17 cellular contexts compared by ENCODE assay signal in the genomic region with DNA sequence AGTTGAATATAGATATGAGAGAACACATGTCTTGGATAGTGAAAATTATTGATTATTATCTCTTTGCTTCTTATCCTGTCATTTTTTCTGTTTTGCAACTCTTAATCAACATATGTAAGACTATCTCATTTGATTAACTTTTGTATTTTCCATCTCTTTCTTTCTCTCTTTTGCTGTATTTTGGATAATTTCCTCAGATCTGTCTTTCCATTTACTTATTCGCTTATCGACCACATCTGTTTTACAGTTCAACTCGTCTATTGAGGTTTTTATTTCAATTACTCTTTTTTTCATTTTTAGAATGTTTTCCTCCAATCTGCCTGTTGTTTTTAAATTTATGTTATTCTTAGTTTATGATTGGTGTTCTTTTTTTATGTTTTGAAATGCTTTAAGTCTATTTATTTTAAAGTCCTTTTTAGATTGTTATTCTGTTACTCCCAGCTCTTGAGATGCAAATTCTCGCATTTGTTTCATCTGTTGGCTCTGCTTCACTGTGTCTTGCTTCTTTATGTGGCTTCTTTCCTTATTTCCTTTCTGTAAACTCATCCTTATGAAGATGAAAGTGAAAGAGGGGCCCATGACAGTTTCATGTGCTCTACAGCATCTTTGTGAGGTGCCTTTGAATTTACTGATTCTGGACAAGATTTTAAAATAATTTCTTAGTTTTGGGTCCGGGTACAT.
DNase-seq lines count a peak whose midpoint lies in the region; ATAC-seq and TF ChIP-seq lines count a peak whose summit lies in the region.
"Had no signal": no experiment of that assay in that cellular context is flagged by ENCODE, and none has a peak within 500 bp of the region (broad histone marks: within the 10 kb centered on the region; RNA-seq: fewer than 3 reads in every experiment).

No MANE protein-coding gene starts in this region.

- peaks cover 13% of the 10 kb centered on the region for H3K27me3 Mint-ChIP-seq in CD4-positive, alpha-beta T cell
- H3K27me3 Mint-ChIP-seq: CD8-positive, alpha-beta memory T cell had no signal

- no peaks in the 10 kb centered on the region for H3K79me2 ChIP-seq in SK-N-SH (ENCODE audit: insufficient read depth)
- H3K79me2 ChIP-seq in KMS-11 (ENCODE audit: insufficient read depth, low read depth), result no peaks in the 10 kb centered on the region

- DNase-seq in SK-N-SH (no peak), epithelial cell of prostate (ENCODE audit: low read depth, low spot score) (no peak)
- DNase-seq in CD4-positive, alpha-beta T cell, result no peak
- no peak for DNase-seq in activated naive CD4-positive, alpha-beta T cell (lab: John Stamatoyannopoulos, UW)
- DNase-seq: ACHN; C1 segment of cervical spinal cord; CD8-positive, alpha-beta memory T cell; DMS 273 treated with DMSO at 0.1 percent for 48 hours; DMS79; GF-D8; H9 had no signal

- H3K4me1 ChIP-seq in SK-N-SH (ENCODE audit: control insufficient read depth in 1 of 2, insufficient read depth in 2 of 2, low read depth in 1 of 2, low read length in 1 of 2) (no peaks in the 10 kb centered on the region), KMS-11 (ENCODE audit: low read depth, poor library complexity, severe bottlenecking) (peaks cover 10% of the 10 kb centered on the region)

- no peak for ATAC-seq in SK-N-SH treated with all-trans-retinoic acid at 6 μM for 48 hours
- no peak for ATAC-seq in CD4-positive, alpha-beta T cell (ENCODE audit: poor library complexity)
- ATAC-seq: A549, GM23338, HCT116 had no signal

- peaks cover 3% of the 10 kb centered on the region for H3K9me3 Mint-ChIP-seq in CD4-positive, alpha-beta T cell

- H3K36me3 ChIP-seq in SK-N-SH (replicated peaks in 1 of 2; ENCODE audit: control insufficient read depth in 1 of 2, insufficient read depth in 2 of 2, low read length in 1 of 2) (no peaks in the 10 kb centered on the region), KMS-11 (ENCODE audit: insufficient read depth) (no peaks in the 10 kb centered on the region)

- no peaks in the 10 kb centered on the region for H3F3A ChIP-seq in SK-N-SH (replicated peaks; ENCODE audit: insufficient read depth)

- no peaks in the 10 kb centered on the region for H3K9me2 ChIP-seq in SK-N-SH

- H3K27me3 ChIP-seq in SK-N-SH (ENCODE audit: insufficient read depth) (no peaks in the 10 kb centered on the region), KMS-11 (ENCODE audit: insufficient read depth, low read depth) (no peaks in the 10 kb centered on the region)
- H3K27me3 ChIP-seq in CD4-positive, alpha-beta T cell (ENCODE audit: control insufficient read depth, insufficient read depth, low read length), result no peaks in the 10 kb centered on the region

- no peaks in the 10 kb centered on the region for H4K20me1 ChIP-seq in SK-N-SH (ENCODE audit: insufficient read depth)
- H4K20me1 ChIP-seq in KMS-11 (ENCODE audit: insufficient read depth), result no peaks in the 10 kb centered on the region

- no peaks in the 10 kb centered on the region for H3K4me1 Mint-ChIP-seq in CD4-positive, alpha-beta T cell (ENCODE audit: low read depth)
- H3K4me1 Mint-ChIP-seq: CD8-positive, alpha-beta memory T cell; GM23338 had no signal

- no peak overlapping the region for H3K4me3 Mint-ChIP-seq in CD4-positive, alpha-beta T cell
- H3K4me3 Mint-ChIP-seq: CD8-positive, alpha-beta memory T cell; GM23338; H9 had no signal

- no peak overlapping the region for H3K27ac Mint-ChIP-seq in CD4-positive, alpha-beta T cell
- H3K27ac Mint-ChIP-seq: CD8-positive, alpha-beta memory T cell; GM23338; H9 had no signal

- CTCF ChIA-PET in SK-N-SH (lab: Yijun Ruan, JAX), result interaction anchor here (0.7 to 0.9 kb wide), 2 partner anchors 15 to 675 kb away, joined by 3 read pairs; no protein-coding TSS in a partner anchor
- CTCF ChIA-PET in CD4-positive, alpha-beta T cell (lab: Charles Lee), result no interaction called here

- H3K4me3 ChIP-seq in SK-N-SH (ENCODE audit: low read depth in 2 of 2, low read length in 1 of 2) (no peak overlapping the region), KMS-11 (IDR thresholded peaks at IDR 0.05; ENCODE audit: insufficient read depth, low read depth, low read length) (no peak overlapping the region)
- H3K4me3 ChIP-seq: A549, GM23338 had no signal

- H3K9ac ChIP-seq in SK-N-SH (no peak overlapping the region), KMS-11 (no peak overlapping the region)

- POLR2A ChIA-PET in SK-N-SH (lab: Yijun Ruan, JAX), result no interaction called here
- POLR2A ChIA-PET in CD4-positive, alpha-beta T cell (lab: Charles Lee), result no interaction called here

- peaks cover 9% of the 10 kb centered on the region; the same call in 1 of the 2 replicates for H3K9me3 ChIP-seq in SK-N-SH
- peaks cover 8% of the 10 kb centered on the region for H3K9me3 ChIP-seq in CD4-positive, alpha-beta T cell (ENCODE audit: control insufficient read depth, low read length)

- no peak overlapping the region for H3K27ac ChIP-seq in SK-N-SH (ENCODE audit: low read depth in 2 of 2, low read length in 1 of 2)
- H3K27ac ChIP-seq in KMS-11, result no peak overlapping the region
- H3K27ac ChIP-seq in epithelial cell of prostate, result peak overlapping the region; percentile 37
- no peak overlapping the region for H3K27ac ChIP-seq in CD4-positive, alpha-beta T cell (ENCODE audit: low read depth, low read length)
- H3K27ac ChIP-seq: 22Rv1, A549 had no signal

- no peaks in the 10 kb centered on the region for H3K36me3 Mint-ChIP-seq in CD4-positive, alpha-beta T cell (ENCODE audit: low read depth)
- H3K36me3 Mint-ChIP-seq: CD8-positive, alpha-beta memory T cell had no signal

- H2AFZ ChIP-seq in SK-N-SH (ENCODE audit: low read depth), result no peak overlapping the region
- H2AFZ ChIP-seq in KMS-11 (ENCODE audit: low read depth), result 0 out of 2 replicates have a peak overlapping the region, but pooled peaks have one; percentile 21
- H2AFZ ChIP-seq: GM23338 had no signal

- no peak for TF ChIP-seq EP300 in SK-N-SH (IDR thresholded peaks at IDR 0.05; ENCODE audit: borderline replicate concordance in 1 of 2, low read depth in 1 of 2, low read length in 1 of 2)

- TF ChIP-seq RAD21 in SK-N-SH (IDR thresholded peaks at IDR 0.05; ENCODE audit: low read length), result no peak

- intact Hi-C loops in CD4-positive, alpha-beta T cell (cut with DNase I, micrococcal nuclease), result no loop called here

- WGBS in SK-N-SH (ENCODE audit: low lambda C conversion rate), result 51% methylated on average over 5 of the region's 5 CpGs

- TF ChIP-seq CTCF in SK-N-SH (IDR thresholded peaks at IDR 0.05), result no peak
- no peak for TF ChIP-seq CTCF in KMS-11 (conservative IDR thresholded peaks at IDR 0.05; ENCODE audit: low read depth, low read length)
- no peak for TF ChIP-seq CTCF in CD4-positive, alpha-beta T cell (IDR thresholded peaks at IDR 0.05)

- H3K4me2 ChIP-seq in SK-N-SH (no peak overlapping the region), KMS-11 (peak overlapping the region; percentile 1; the same call in 1 of the 2 replicates)
- H3K4me2 ChIP-seq: A549, GM23338 had no signal

TF ChIP-seq in SK-N-SH treated with all-trans-retinoic acid at 6 μM for 48 hours, 23 proteins besides CTCF, POLR2A, EP300 and RAD21:
- TF ChIP-seq, protein P1, sequence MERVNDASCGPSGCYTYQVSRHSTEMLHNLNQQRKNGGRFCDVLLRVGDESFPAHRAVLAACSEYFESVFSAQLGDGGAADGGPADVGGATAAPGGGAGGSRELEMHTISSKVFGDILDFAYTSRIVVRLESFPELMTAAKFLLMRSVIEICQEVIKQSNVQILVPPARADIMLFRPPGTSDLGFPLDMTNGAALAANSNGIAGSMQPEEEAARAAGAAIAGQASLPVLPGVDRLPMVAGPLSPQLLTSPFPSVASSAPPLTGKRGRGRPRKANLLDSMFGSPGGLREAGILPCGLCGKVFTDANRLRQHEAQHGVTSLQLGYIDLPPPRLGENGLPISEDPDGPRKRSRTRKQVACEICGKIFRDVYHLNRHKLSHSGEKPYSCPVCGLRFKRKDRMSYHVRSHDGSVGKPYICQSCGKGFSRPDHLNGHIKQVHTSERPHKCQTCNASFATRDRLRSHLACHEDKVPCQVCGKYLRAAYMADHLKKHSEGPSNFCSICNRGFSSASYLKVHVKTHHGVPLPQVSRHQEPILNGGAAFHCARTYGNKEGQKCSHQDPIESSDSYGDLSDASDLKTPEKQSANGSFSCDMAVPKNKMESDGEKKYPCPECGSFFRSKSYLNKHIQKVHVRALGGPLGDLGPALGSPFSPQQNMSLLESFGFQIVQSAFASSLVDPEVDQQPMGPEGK (CRISPR knock-in tag; IDR thresholded peaks at IDR 0.05; ENCODE audit: borderline replicate concordance), result no peak
- peak; percentile 93 for TF ChIP-seq ZFP30 (CRISPR knock-in tag; IDR thresholded peaks at IDR 0.05)
TF ChIP-seq in SK-N-SH treated with all-trans-retinoic acid at 6 μM for 48 hours: peak in this region for 1.

TF ChIP-seq in SK-N-SH, 30 proteins besides CTCF, POLR2A, EP300 and RAD21 (continues in another document):
- TF ChIP-seq GABPA (IDR thresholded peaks at IDR 0.05; ENCODE audit: low read depth) (no peak), TCF12 (IDR thresholded peaks at IDR 0.05) (no peak), FOSL2 (IDR thresholded peaks at IDR 0.05; ENCODE audit: borderline replicate concordance, low read depth) (no peak), MEF2A (IDR thresholded peaks at IDR 0.05; ENCODE audit: borderline replicate concordance, low read depth) (no peak), NFIC (IDR thresholded peaks at IDR 0.05; ENCODE audit: borderline replicate concordance) (no peak), FOXJ3 (CRISPR knock-in tag; IDR thresholded peaks at IDR 0.05) (no peak)
- TF ChIP-seq, protein P2, sequence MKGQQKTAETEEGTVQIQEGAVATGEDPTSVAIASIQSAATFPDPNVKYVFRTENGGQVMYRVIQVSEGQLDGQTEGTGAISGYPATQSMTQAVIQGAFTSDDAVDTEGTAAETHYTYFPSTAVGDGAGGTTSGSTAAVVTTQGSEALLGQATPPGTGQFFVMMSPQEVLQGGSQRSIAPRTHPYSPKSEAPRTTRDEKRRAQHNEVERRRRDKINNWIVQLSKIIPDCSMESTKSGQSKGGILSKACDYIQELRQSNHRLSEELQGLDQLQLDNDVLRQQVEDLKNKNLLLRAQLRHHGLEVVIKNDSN (IDR thresholded peaks at IDR 0.05; ENCODE audit: borderline replicate concordance, low read depth), result no peak
- TF ChIP-seq, protein P3, sequence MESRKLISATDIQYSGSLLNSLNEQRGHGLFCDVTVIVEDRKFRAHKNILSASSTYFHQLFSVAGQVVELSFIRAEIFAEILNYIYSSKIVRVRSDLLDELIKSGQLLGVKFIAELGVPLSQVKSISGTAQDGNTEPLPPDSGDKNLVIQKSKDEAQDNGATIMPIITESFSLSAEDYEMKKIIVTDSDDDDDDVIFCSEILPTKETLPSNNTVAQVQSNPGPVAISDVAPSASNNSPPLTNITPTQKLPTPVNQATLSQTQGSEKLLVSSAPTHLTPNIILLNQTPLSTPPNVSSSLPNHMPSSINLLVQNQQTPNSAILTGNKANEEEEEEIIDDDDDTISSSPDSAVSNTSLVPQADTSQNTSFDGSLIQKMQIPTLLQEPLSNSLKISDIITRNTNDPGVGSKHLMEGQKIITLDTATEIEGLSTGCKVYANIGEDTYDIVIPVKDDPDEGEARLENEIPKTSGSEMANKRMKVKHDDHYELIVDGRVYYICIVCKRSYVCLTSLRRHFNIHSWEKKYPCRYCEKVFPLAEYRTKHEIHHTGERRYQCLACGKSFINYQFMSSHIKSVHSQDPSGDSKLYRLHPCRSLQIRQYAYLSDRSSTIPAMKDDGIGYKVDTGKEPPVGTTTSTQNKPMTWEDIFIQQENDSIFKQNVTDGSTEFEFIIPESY (IDR thresholded peaks at IDR 0.05; ENCODE audit: borderline replicate concordance, low read depth), result no peak
